Comparison of ENCODE assay signal across 13 cellular contexts in the genomic region with DNA sequence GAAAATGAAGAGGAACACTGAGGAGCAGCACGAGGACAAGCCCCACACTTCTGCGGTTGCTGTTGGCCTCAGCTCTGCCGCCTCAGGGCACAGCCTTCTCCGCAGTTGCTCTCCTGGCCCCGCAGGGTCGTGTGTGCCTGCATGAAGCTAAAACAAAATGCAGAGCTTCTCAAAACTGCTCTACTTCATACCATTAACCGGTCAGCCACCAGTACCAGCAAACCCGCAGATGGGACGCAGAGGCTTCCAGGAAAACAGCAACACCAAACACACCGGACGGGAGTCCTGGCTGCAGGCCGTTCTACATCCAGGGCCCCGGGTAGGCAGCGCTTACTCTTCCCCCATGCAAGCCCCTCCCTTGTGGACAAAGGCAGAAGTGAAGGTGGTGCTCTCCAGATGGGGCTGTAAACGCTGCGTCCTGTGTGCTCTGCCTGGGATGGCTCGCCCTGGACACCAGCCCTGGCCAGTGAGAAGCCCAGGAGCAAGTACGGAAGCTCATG. TPM values are rescaled to one million over a fixed set of nuclear protein-coding genes. Genes with fewer than 3 reads are reported as not detected.
DNase-seq lines count a peak whose midpoint lies in the region; ATAC-seq and TF ChIP-seq lines count a peak whose summit lies in the region.
"Had no signal": no experiment of that assay in that cellular context is flagged by ENCODE, and none has a peak within 500 bp of the region (broad histone marks: within the 10 kb centered on the region; RNA-seq: fewer than 3 reads in every experiment).

No MANE protein-coding gene starts in this region.

- no peak for DNase-seq in activated CD8-positive, alpha-beta T cell treated with anti-CD3 and anti-CD28 coated beads for 36 hours
- no peak for DNase-seq in activated CD8-positive, alpha-beta T cell treated with anti-CD3 and anti-CD28 coated beads, Interleukin-2, amount 10 ng/mL, durations not matched to agents 7 days and 5 days
- DNase-seq in M059J (ENCODE audit: low read depth) (peak; percentile 14), endodermal cell (peak; percentile 56), retina (peak; percentile 45), NCI-H187 (lab: John Stamatoyannopoulos, UW) (no peak)
- DNase-seq: activated naive CD8-positive, alpha-beta T cell treated with anti-CD3 and anti-CD28 coated beads for 36 hours; NCI-H1436 treated with DMSO at 0.1 percent for 48 hours; sigmoid colon had no signal

- peaks cover 9% of the 10 kb centered on the region for H3K4me1 Mint-ChIP-seq in activated CD8-positive, alpha-beta T cell treated with anti-CD3 and anti-CD28 coated beads for 36 hours (ENCODE audit: low read depth)
- peaks cover 16% of the 10 kb centered on the region for H3K4me1 Mint-ChIP-seq in activated CD8-positive, alpha-beta T cell treated with anti-CD3 and anti-CD28 coated beads, Interleukin-2, amount 10 ng/mL, durations not matched to agents 7 days and 5 days (ENCODE audit: low read depth)
- H3K4me1 Mint-ChIP-seq in endodermal cell, result peaks cover 2% of the 10 kb centered on the region

- POLR2A ChIA-PET in activated CD8-positive, alpha-beta T cell treated with anti-CD3 and anti-CD28 coated beads for 36 hours (lab: Charles Lee), result interaction anchor here (0.7 to 1.8 kb wide), 6 partner anchors 14 to 128 kb away, joined by 3 to 5 read pairs (median 4); a partner anchor contains a TSS
- POLR2A ChIA-PET in activated CD8-positive, alpha-beta T cell treated with anti-CD3 and anti-CD28 coated beads, Interleukin-2, amount 10 ng/mL, durations not matched to agents 7 days and 5 days (lab: Charles Lee), result interaction anchor here (1.0 to 1.5 kb wide), 7 partner anchors 14 to 490 kb away, joined by 3 to 5 read pairs (median 3); no protein-coding TSS in a partner anchor

- no peak overlapping the region for H3K4me3 ChIP-seq in endodermal cell (ENCODE audit: low read length)

- peaks cover 16% of the 10 kb centered on the region for H3K27me3 ChIP-seq in endodermal cell (ENCODE audit: control insufficient read depth, insufficient read depth, low read length, poor library complexity, severe bottlenecking)

- H3K36me3 ChIP-seq in endodermal cell (ENCODE audit: control insufficient read depth, insufficient read depth, low read length), result no peaks in the 10 kb centered on the region
- H3K36me3 ChIP-seq: sigmoid colon had no signal

- intact Hi-C loops in activated CD8-positive, alpha-beta T cell treated with anti-CD3 and anti-CD28 coated beads for 36 hours (cut with micrococcal nuclease), result no loop called here

- H3K4me3 Mint-ChIP-seq in activated CD8-positive, alpha-beta T cell treated with anti-CD3 and anti-CD28 coated beads for 36 hours, result no peak overlapping the region
- H3K4me3 Mint-ChIP-seq in activated CD8-positive, alpha-beta T cell treated with anti-CD3 and anti-CD28 coated beads, Interleukin-2, amount 10 ng/mL, durations not matched to agents 7 days and 5 days, result no peak overlapping the region
- no peak overlapping the region for H3K4me3 Mint-ChIP-seq in endodermal cell

- peaks cover 7% of the 10 kb centered on the region for H3K27me3 Mint-ChIP-seq in activated CD8-positive, alpha-beta T cell treated with anti-CD3 and anti-CD28 coated beads for 36 hours
- H3K27me3 Mint-ChIP-seq in activated CD8-positive, alpha-beta T cell treated with anti-CD3 and anti-CD28 coated beads, Interleukin-2, amount 10 ng/mL, durations not matched to agents 7 days and 5 days (ENCODE audit: low read depth), result peaks cover 6% of the 10 kb centered on the region
- peaks cover 13% of the 10 kb centered on the region for H3K27me3 Mint-ChIP-seq in endodermal cell (ENCODE audit: insufficient read depth)
- H3K27me3 Mint-ChIP-seq: activated naive CD8-positive, alpha-beta T cell treated with anti-CD3 and anti-CD28 coated beads for 36 hours had no signal

- TF ChIP-seq CTCF in activated CD8-positive, alpha-beta T cell treated with anti-CD3 and anti-CD28 coated beads for 36 hours (IDR thresholded peaks at IDR 0.05), result no peak
- no peak for TF ChIP-seq CTCF in endodermal cell (conservative IDR thresholded peaks at IDR 0.05)

- no peak overlapping the region for H3K9ac ChIP-seq in endodermal cell (ENCODE audit: extremely low read depth, low read length, poor library complexity, severe bottlenecking)

- H3K4me1 ChIP-seq in endodermal cell (ENCODE audit: control insufficient read depth, insufficient read depth, low read length), result no peaks in the 10 kb centered on the region

- H3K9me3 ChIP-seq in endodermal cell (ENCODE audit: control insufficient read depth, low read length), result no peaks in the 10 kb centered on the region
- H3K9me3 ChIP-seq: sigmoid colon had no signal

- ATAC-seq in activated CD8-positive, alpha-beta T cell treated with anti-CD3 and anti-CD28 coated beads for 36 hours, result peak; percentile 20
- no peak for ATAC-seq in activated CD8-positive, alpha-beta T cell treated with anti-CD3 and anti-CD28 coated beads, Interleukin-2, amount 10 ng/mL, durations not matched to agents 7 days and 5 days
- no peak for ATAC-seq in GM18907 (IDR thresholded peaks at IDR 0.05; ENCODE audit: unreplicated experiment)
- no peak for ATAC-seq in GM21528 (IDR thresholded peaks at IDR 0.05; ENCODE audit: low FRiP score, unreplicated experiment)

- no peak overlapping the region for H3K27ac Mint-ChIP-seq in activated CD8-positive, alpha-beta T cell treated with anti-CD3 and anti-CD28 coated beads for 36 hours
- H3K27ac Mint-ChIP-seq in activated CD8-positive, alpha-beta T cell treated with anti-CD3 and anti-CD28 coated beads, Interleukin-2, amount 10 ng/mL, durations not matched to agents 7 days and 5 days, result no peak overlapping the region
- no peak overlapping the region for H3K27ac Mint-ChIP-seq in endodermal cell
- H3K27ac Mint-ChIP-seq: activated naive CD8-positive, alpha-beta T cell treated with anti-CD3 and anti-CD28 coated beads for 36 hours; dendritic cell treated with granulocyte-macrophage colony-stimulating factor and Interleukin-4, amounts not matched to agents 40 ng/mL and 50 ng/mL, for 4 days had no signal

- CTCF ChIA-PET in activated CD8-positive, alpha-beta T cell treated with anti-CD3 and anti-CD28 coated beads for 36 hours (lab: Charles Lee), result interaction anchor here (0.6 to 3.2 kb wide), 47 partner anchors 8 to 255 kb away, joined by 3 to 50 read pairs (median 5); a partner anchor contains a TSS
- CTCF ChIA-PET in activated CD8-positive, alpha-beta T cell treated with anti-CD3 and anti-CD28 coated beads, Interleukin-2, amount 10 ng/mL, durations not matched to agents 7 days and 5 days (lab: Charles Lee), result interaction anchor here (0.6 to 3.9 kb wide), 45 partner anchors 8 to 249 kb away, joined by 3 to 61 read pairs (median 5); a partner anchor contains a TSS

- peaks cover 3% of the 10 kb centered on the region for H3K9me3 Mint-ChIP-seq in activated CD8-positive, alpha-beta T cell treated with anti-CD3 and anti-CD28 coated beads for 36 hours
- peaks cover 3% of the 10 kb centered on the region for H3K9me3 Mint-ChIP-seq in activated CD8-positive, alpha-beta T cell treated with anti-CD3 and anti-CD28 coated beads, Interleukin-2, amount 10 ng/mL, durations not matched to agents 7 days and 5 days (ENCODE audit: insufficient read depth)
- H3K9me3 Mint-ChIP-seq in endodermal cell, result peaks cover 2% of the 10 kb centered on the region

- H3K36me3 Mint-ChIP-seq in activated CD8-positive, alpha-beta T cell treated with anti-CD3 and anti-CD28 coated beads for 36 hours (ENCODE audit: low read depth), result no peaks in the 10 kb centered on the region
- no peaks in the 10 kb centered on the region for H3K36me3 Mint-ChIP-seq in activated CD8-positive, alpha-beta T cell treated with anti-CD3 and anti-CD28 coated beads, Interleukin-2, amount 10 ng/mL, durations not matched to agents 7 days and 5 days (ENCODE audit: low read depth)
- H3K36me3 Mint-ChIP-seq in endodermal cell (ENCODE audit: low read depth), result no peaks in the 10 kb centered on the region

- WGBS in endodermal cell (ENCODE audit: insufficient coverage in 1 of 2, insufficient read length in 1 of 2), 2 experiments, result 89% methylated on average over 7 to 18 of the region's 18 CpGs

- no peak overlapping the region for H3K27ac ChIP-seq in endodermal cell (ENCODE audit: low read depth, low read length)

RNA-seq across cellular contexts. Expression of a gene that starts 7.1 kb away (rescaled TPM):
- 10 to 100 TPM; 17.5 to 20.3 TPM for total RNA-seq in activated CD8-positive, alpha-beta T cell treated with anti-CD3 and anti-CD28 coated beads for 36 hours
- total RNA-seq in activated CD8-positive, alpha-beta T cell treated with anti-CD3 and anti-CD28 coated beads, Interleukin-2, amount 10 ng/mL, durations not matched to agents 7 days and 5 days, result 10 to 100 TPM; 24.5 to 26.8 TPM
- total RNA-seq in M059J (2014; rRNA removed; shearing (Covaris generic)), result 17.4 and 17.5 TPM in 2 replicates
- 10 to 100 TPM; 23.1 to 29.5 TPM for total RNA-seq in endodermal cell
- 22.6 TPM for polyA plus RNA-seq in endodermal cell (2013, experiment 1 of 2)
- polyA plus RNA-seq in endodermal cell (2013, experiment 2 of 2), result 22.5 TPM

RNA-seq across cellular contexts. Expression of a gene that starts 48.9 kb away (rescaled TPM):
- total RNA-seq in activated CD8-positive, alpha-beta T cell treated with anti-CD3 and anti-CD28 coated beads for 36 hours, result not detected
- total RNA-seq in activated CD8-positive, alpha-beta T cell treated with anti-CD3 and anti-CD28 coated beads, Interleukin-2, amount 10 ng/mL, durations not matched to agents 7 days and 5 days, result not detected
- total RNA-seq in M059J (2014; rRNA removed; shearing (Covaris generic)), result not detected in 2 replicates
- not detected for total RNA-seq in endodermal cell
- polyA plus RNA-seq in endodermal cell (2013, experiment 1 of 2), result not detected
- not detected for polyA plus RNA-seq in endodermal cell (2013, experiment 2 of 2)
- total RNA-seq: activated naive CD8-positive, alpha-beta T cell treated with anti-CD3 and anti-CD28 coated beads for 36 hours; glomerular endothelial cell; sigmoid colon had no signal

RNA-seq across cellular contexts. Expression of a gene that starts 50.6 kb away (rescaled TPM):
- not detected for total RNA-seq in activated CD8-positive, alpha-beta T cell treated with anti-CD3 and anti-CD28 coated beads for 36 hours
- total RNA-seq in activated CD8-positive, alpha-beta T cell treated with anti-CD3 and anti-CD28 coated beads, Interleukin-2, amount 10 ng/mL, durations not matched to agents 7 days and 5 days, result under 1 TPM; 0.63 to 0.90 TPM
- total RNA-seq in M059J (2014; rRNA removed; shearing (Covaris generic)), result not detected in 2 replicates
- 1 to 10 TPM in 1 of 2 donors, under 1 TPM in 1; 0.93 to 1.2 TPM for total RNA-seq in endodermal cell
- polyA plus RNA-seq in endodermal cell (2013, experiment 1 of 2), result 1.1 TPM
- 0.21 TPM for polyA plus RNA-seq in endodermal cell (2013, experiment 2 of 2)
- total RNA-seq: activated naive CD8-positive, alpha-beta T cell treated with anti-CD3 and anti-CD28 coated beads for 36 hours; glomerular endothelial cell; sigmoid colon had no signal

Comparison
In these comparisons a context has a peak if more than half of its experiments do, and no peak if none do; other contexts are left out.
1. DNase-seq: peak in M059J (single experiment), endodermal cell (single experiment) and retina (single experiment); none in activated CD8-positive, alpha-beta T cell treated with anti-CD3 and anti-CD28 coated beads for 36 hours (single experiment), activated CD8-positive, alpha-beta T cell treated with anti-CD3 and anti-CD28 coated beads, Interleukin-2, amount 10 ng/mL, durations not matched to agents 7 days and 5 days (single experiment) and NCI-H187 (0 of 2).